25 cellular contexts compared by ENCODE assay signal in the genomic region with DNA sequence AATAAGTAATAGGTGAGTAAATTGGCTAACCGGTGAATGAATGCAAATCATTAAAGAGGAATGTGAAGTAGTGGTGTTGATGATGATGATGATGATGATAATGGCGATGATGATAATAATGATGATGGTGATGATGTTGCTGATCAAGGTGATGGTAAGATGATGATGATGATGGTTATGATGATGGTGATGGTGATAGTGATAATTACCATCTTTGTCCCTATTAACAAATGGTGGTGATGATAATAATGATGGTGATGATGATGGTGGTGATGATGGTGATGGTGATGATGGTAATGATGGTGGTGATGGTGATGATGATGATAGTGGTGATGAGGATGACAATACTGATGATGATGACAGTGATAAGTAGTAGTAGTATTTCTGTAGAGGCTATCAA.
DNase-seq lines count a peak whose midpoint lies in the region; ATAC-seq, FAIRE-seq and TF ChIP-seq lines count a peak whose summit lies in the region.
"Had no signal": no experiment of that assay in that cellular context is flagged by ENCODE, and none has a peak within 500 bp of the region (broad histone marks: within the 10 kb centered on the region; RNA-seq: fewer than 3 reads in every experiment).

No MANE protein-coding gene starts in this region.

- no peak overlapping the region for H4K91ac ChIP-seq in H1 (replicated peaks; ENCODE audit: insufficient read length, low read length)

- H3K9me3 ChIP-seq in HepG2 (ENCODE audit: low read length), result peaks cover 52% of the 10 kb centered on the region
- H3K9me3 ChIP-seq in right lobe of liver, result no peaks in the 10 kb centered on the region
- H3K9me3 ChIP-seq in H1 (ENCODE audit: insufficient read depth in 2 of 2, low read depth in 1 of 2, low read length in 1 of 2), result no peaks in the 10 kb centered on the region
- H3K9me3 ChIP-seq in pancreas, result no peaks in the 10 kb centered on the region
- H3K9me3 ChIP-seq: BE2C had no signal

- TF ChIP-seq EP300 in HepG2 (IDR thresholded peaks at IDR 0.05; ENCODE audit: low read depth in 2 of 2, low read length in 2 of 2) (no peak), HepG2 (CRISPR knock-in tag; IDR thresholded peaks at IDR 0.05; ENCODE audit: borderline replicate concordance) (no peak), H1 (IDR thresholded peaks at IDR 0.05; ENCODE audit: borderline replicate concordance in 1 of 2, low read depth in 2 of 2, low read length in 2 of 2) (no peak)

- no peak overlapping the region for H3K23ac ChIP-seq in H1 (ENCODE audit: insufficient read length)

- H3K23me2 ChIP-seq in H1 (ENCODE audit: low read depth, low read length), result peaks cover 3% of the 10 kb centered on the region; the same call in 1 of the 2 replicates

- no peak overlapping the region for H2BK5ac ChIP-seq in H1 (ENCODE audit: low read depth, low read length)

- TF ChIP-seq RAD21 in HepG2 (CRISPR knock-in tag; IDR thresholded peaks at IDR 0.05), result no peak
- no peak for TF ChIP-seq RAD21 in H1 (IDR thresholded peaks at IDR 0.05 in 1 of 2, conservative IDR thresholded peaks at IDR 0.05 in 1 of 2; ENCODE audit: low read depth in 2 of 2, low read length in 2 of 2)

- H3K27ac ChIP-seq in HepG2 (ENCODE audit: extremely low read length, insufficient read depth, low read length), result no peak overlapping the region
- no peak overlapping the region for H3K27ac ChIP-seq in right lobe of liver
- H3K27ac ChIP-seq in H1 (ENCODE audit: low read depth, low read length), result no peak overlapping the region
- no peak overlapping the region for H3K27ac ChIP-seq in pancreas
- H3K27ac ChIP-seq: 22Rv1, A549, BLaER1 had no signal

- no peak overlapping the region for H2BK12ac ChIP-seq in H1 (ENCODE audit: low read depth, low read length)

- no peak overlapping the region for H2AFZ ChIP-seq in HepG2 (ENCODE audit: low read length)
- no peak overlapping the region for H2AFZ ChIP-seq in H1 (ENCODE audit: low read length)

- intact Hi-C loops in HepG2 (cut with micrococcal nuclease; ENCODE audit: unreplicated experiment), result no loop called here
- intact Hi-C loops in right lobe of liver (cut with DNase I), result no loop called here
- intact Hi-C loops in pancreas (cut with DNase I), result no loop called here

- H3K36me3 ChIP-seq in HepG2 (replicated peaks in 1 of 2; ENCODE audit: control insufficient read depth in 1 of 2, insufficient read depth in 2 of 2, low read length in 2 of 2) (no peaks in the 10 kb centered on the region), right lobe of liver (no peaks in the 10 kb centered on the region), H1 (ENCODE audit: control insufficient read depth in 2 of 4, insufficient read depth in 4 of 4, low read length in 3 of 4) (no peaks in the 10 kb centered on the region), pancreas (no peaks in the 10 kb centered on the region)
- H3K36me3 ChIP-seq: BE2C, BLaER1 had no signal

- no peak overlapping the region for H3K4me2 ChIP-seq in HepG2 (ENCODE audit: low read depth, low read length)
- no peak overlapping the region for H3K4me2 ChIP-seq in H1 (ENCODE audit: insufficient read depth in 1 of 2, low read depth in 2 of 2, low read length in 2 of 2)
- H3K4me2 ChIP-seq: A549, BLaER1 had no signal

- ATAC-seq in HepG2 (no peak), right lobe of liver (no peak), pancreas (no peak), HG02571 (IDR thresholded peaks at IDR 0.05; ENCODE audit: unreplicated experiment) (no peak)
- ATAC-seq: A549, GM12878 had no signal

- POLR2A ChIA-PET in HepG2 (lab: Yijun Ruan, JAX) (no interaction called here), H1 (lab: Charles Lee; ENCODE audit: partially characterized antibody) (no interaction called here)

- TF ChIP-seq CTCF in HepG2 (CRISPR knock-in tag; IDR thresholded peaks at IDR 0.05) (no peak), right lobe of liver (IDR thresholded peaks at IDR 0.05) (no peak), H1 (IDR thresholded peaks at IDR 0.05; ENCODE audit: control extremely low read depth in 1 of 3, insufficient read depth in 1 of 3, low read depth in 1 of 3, low read length in 3 of 3) (no peak), pancreas (IDR thresholded peaks at IDR 0.05) (no peak)

- H3K79me2 ChIP-seq in HepG2 (ENCODE audit: insufficient read depth, low read length), result no peaks in the 10 kb centered on the region
- H3K79me2 ChIP-seq in H1 (ENCODE audit: control insufficient read depth in 1 of 2, insufficient read depth in 2 of 2, low read length in 2 of 2), result no peaks in the 10 kb centered on the region

- no peak overlapping the region for H2BK20ac ChIP-seq in H1 (ENCODE audit: low read length)

- WGBS in HepG2 (ENCODE audit: low lambda C conversion rate), result 47% methylated on average over 2 of the region's 2 CpGs
- WGBS in right lobe of liver (ENCODE audit: insufficient coverage, low coverage, low lambda C conversion rate, missing lambda C conversion rate), result 76% methylated on average over 2 of the region's 2 CpGs
- 84 to 100% methylated on average over 1 to 2 of the region's 2 CpGs for WGBS in H1 (ENCODE audit: extremely low coverage in 1 of 2, insufficient coverage in 1 of 2, insufficient read length in 1 of 2, insufficient replicate concordance in 2 of 2, low coverage in 1 of 2, low lambda C conversion rate in 2 of 2, missing lambda C conversion rate in 1 of 2), 2 experiments
- WGBS in pancreas, 2 donors, result 77 to 89% methylated on average over 2 of the region's 2 CpGs

- TF ChIP-seq POLR2A in HepG2 (IDR thresholded peaks at IDR 0.05; ENCODE audit: insufficient read depth in 1 of 2, low read depth in 2 of 2, low read length in 2 of 2) (no peak), right lobe of liver (IDR thresholded peaks at IDR 0.05) (no peak), H1 (IDR thresholded peaks at IDR 0.05; ENCODE audit: control extremely low read depth in 1 of 2, low read depth in 2 of 2, low read length in 2 of 2) (no peak)

- no peaks in the 10 kb centered on the region for H3K4me1 ChIP-seq in HepG2 (ENCODE audit: insufficient read depth, low read length)
- no peaks in the 10 kb centered on the region for H3K4me1 ChIP-seq in right lobe of liver
- H3K4me1 ChIP-seq in H1 (replicated peaks in 1 of 4; ENCODE audit: control insufficient read depth in 3 of 4, insufficient read depth in 4 of 4, low read length in 3 of 4), result no peaks in the 10 kb centered on the region
- no peaks in the 10 kb centered on the region for H3K4me1 ChIP-seq in pancreas
- H3K4me1 ChIP-seq: A549, BE2C, BLaER1 had no signal

- no peak overlapping the region for H3K4me3 ChIP-seq in HepG2 (replicated peaks in 1 of 3; ENCODE audit: insufficient read depth in 1 of 3, low read depth in 2 of 3, low read length in 3 of 3)
- H3K4me3 ChIP-seq in right lobe of liver, result no peak overlapping the region
- no peak overlapping the region for H3K4me3 ChIP-seq in H1 (ENCODE audit: extremely low read depth in 1 of 4, insufficient read depth in 2 of 4, low read depth in 3 of 4, low read length in 4 of 4)
- H3K4me3 ChIP-seq in pancreas, result no peak overlapping the region
- H3K4me3 ChIP-seq: A549, BLaER1, GM12878 had no signal

- in situ Hi-C loops in HepG2 (cut with HindIII; ENCODE audit: extremely low pct_ligation_motif_present, low pct_unique_long_range_greater_than_20kb), result no loop called here

- H2BK120ac ChIP-seq in H1 (replicated peaks; ENCODE audit: low read depth, low read length), result no peak overlapping the region

- H3K79me1 ChIP-seq in H1 (ENCODE audit: low read depth, low read length), result no peaks in the 10 kb centered on the region

- no peak overlapping the region for H2BK15ac ChIP-seq in H1 (ENCODE audit: low read length)

- peak overlapping the region; percentile 59 for H3K56ac ChIP-seq in H1 (replicated peaks; ENCODE audit: insufficient read length, low read depth, low read length)

- no peak overlapping the region for H4K8ac ChIP-seq in H1 (ENCODE audit: extremely low read depth, insufficient read depth, low read length)

- CTCF ChIA-PET in HepG2 (lab: Yijun Ruan, JAX; ENCODE audit: low intra/inter-chr PET ratio, low total read pairs), result no interaction called here
- CTCF ChIA-PET in H1 (lab: Charles Lee; ENCODE audit: partially characterized antibody), result interaction anchor here (0.7 kb wide), 1 partner anchor 399 kb away, joined by 3 read pairs; no protein-coding TSS in a partner anchor

- no peak overlapping the region for H4K5ac ChIP-seq in H1 (ENCODE audit: insufficient read length, low read depth, low read length)

- H3K27me3 ChIP-seq in HepG2 (ENCODE audit: control insufficient read depth in 1 of 2, insufficient read depth in 2 of 2, low read length in 2 of 2), result no peaks in the 10 kb centered on the region
- no peaks in the 10 kb centered on the region for H3K27me3 ChIP-seq in right lobe of liver
- H3K27me3 ChIP-seq in H1 (replicated peaks in 1 of 4; ENCODE audit: control insufficient read depth in 3 of 4, extremely low read depth in 1 of 4, insufficient read depth in 3 of 4, low read length in 3 of 4), result no peaks in the 10 kb centered on the region
- H3K27me3 ChIP-seq in pancreas, result no peaks in the 10 kb centered on the region
- H3K27me3 ChIP-seq: BE2C, BLaER1 had no signal

- no peak overlapping the region for H3K14ac ChIP-seq in H1 (ENCODE audit: insufficient read length)

- FAIRE-seq in HepG2 (lab: Jason Lieb, UNC) (no peak), HTR-8/SVneo (lab: Jason Lieb, UNC) (peak; percentile 82), H1 (lab: Jason Lieb, UNC) (no peak), pancreas (lab: Jason Lieb, UNC) (no peak)
- FAIRE-seq: A549, GM12878, GM19239 had no signal

- no TSS peak for BruUV-seq in HepG2 (replicated peaks; lab: Mats Ljungman, UMichigan)

- H2AK5ac ChIP-seq in H1 (ENCODE audit: low read depth, low read length), result no peak overlapping the region

- H3K9ac ChIP-seq in HepG2 (ENCODE audit: insufficient read depth, low read depth, low read length) (no peak overlapping the region), H1 (replicated peaks in 1 of 4; ENCODE audit: extremely low read depth in 1 of 4, low read depth in 3 of 4, low read length in 3 of 4) (no peak overlapping the region)
- H3K9ac ChIP-seq: BLaER1 had no signal

- no peaks in the 10 kb centered on the region for H4K20me1 ChIP-seq in HepG2 (ENCODE audit: insufficient read depth, low read length)
- H4K20me1 ChIP-seq in H1 (replicated peaks in 1 of 2; ENCODE audit: control insufficient read depth in 1 of 2, insufficient read depth in 2 of 2, low read length in 2 of 2), result no peaks in the 10 kb centered on the region
- H4K20me1 ChIP-seq: BLaER1 had no signal

- DNase-seq in HepG2 (ENCODE audit: low spot score) (no peak), right lobe of liver (no peak), HTR-8/SVneo (ENCODE audit: insufficient read length, low spot score) (no peak), H1 (ENCODE audit: low read depth in 1 of 2, low spot score in 2 of 2) (no peak), pancreas (no peak), AG08395 (ENCODE audit: low spot score) (no peak)
- DNase-seq: BE2C; C1 segment of cervical spinal cord; CD4-positive, alpha-beta memory T cell; CD4-positive, CD25-positive, alpha-beta regulatory T cell; CD8-positive, alpha-beta memory T cell; COR-L47; DMS 273 treated with DMSO at 0.1 percent for 48 hours; DMS153; DMS53; DMS79; DND-41; EL; GDM1 had no signal

- no peak overlapping the region for H3K18ac ChIP-seq in H1 (ENCODE audit: extremely low read depth, low read length)

- H3K4ac ChIP-seq in H1 (replicated peaks; ENCODE audit: insufficient read length, low read depth, low read length), result no peak overlapping the region

TF ChIP-seq in HepG2, 621 proteins besides CTCF, POLR2A, EP300 and RAD21 (continues in another document):
- no peak for TF ChIP-seq ZNF605 (CRISPR knock-in tag; IDR thresholded peaks at IDR 0.05)

TF ChIP-seq in H1, 55 proteins besides CTCF, POLR2A, EP300 and RAD21 (continues in another document):
- TF ChIP-seq CREB1 (IDR thresholded peaks at IDR 0.05), result no peak
